In genomic region chr2:75787532-75788132, GRCh38 we compare ENCODE assay signal across 7 cellular contexts.
DNase-seq lines count a peak whose midpoint lies in the region; ATAC-seq and TF ChIP-seq lines count a peak whose summit lies in the region.

No MANE protein-coding gene starts in this region.

- H4K20me1 ChIP-seq in neural cell (ENCODE audit: insufficient read depth): no peaks in the 10 kb centered on the region

- no peak for TF ChIP-seq EP300 in neural cell (conservative IDR thresholded peaks at IDR 0.05; ENCODE audit: poor library complexity, severe bottlenecking)

- DNase-seq in NCI-H748 treated with DMSO at 0.1 percent for 48 hours (lab: John Stamatoyannopoulos, UW) (peak; percentile 60), choroid plexus epithelial cell (ENCODE audit: low read depth) (peak; percentile 61), T-helper 9 cell (no peak)
- no peak for DNase-seq in central memory CD4-positive, alpha-beta T cell

- no peak overlapping the region for H3K27ac ChIP-seq in neural cell (ENCODE audit: low read length)

- no peaks in the 10 kb centered on the region for H3K27me3 ChIP-seq in neural cell (ENCODE audit: insufficient read depth, low read depth, low read length)

- H3K36me3 ChIP-seq in neural cell (ENCODE audit: insufficient read depth, low read length): no peaks in the 10 kb centered on the region

- no peak overlapping the region for H3K4me3 ChIP-seq in choroid plexus epithelial cell (ENCODE audit: low read depth, low read length)
- H3K4me3 ChIP-seq in neural cell (ENCODE audit: low read length): no peak overlapping the region

- peak; percentile 93 for TF ChIP-seq RAD21 in neural cell (conservative IDR thresholded peaks at IDR 0.05)

- H3K79me2 ChIP-seq in neural cell (replicated peaks; ENCODE audit: insufficient read depth, low read length): no peaks in the 10 kb centered on the region

- H3K9ac ChIP-seq in neural cell (ENCODE audit: low read length): no peak overlapping the region

- peak; percentile 33; the same call in 1 of the 3 replicates for TF ChIP-seq CTCF in GM12872 (IDR thresholded peaks at IDR 0.05; ENCODE audit: insufficient read depth, low read depth, low read length)
- TF ChIP-seq CTCF in choroid plexus epithelial cell (conservative IDR thresholded peaks at IDR 0.05; ENCODE audit: low read depth, low read length): peak; percentile 58
- TF ChIP-seq CTCF in neural cell (IDR thresholded peaks at IDR 0.05; ENCODE audit: poor library complexity, severe bottlenecking): peak; percentile 85

- H3K9me2 ChIP-seq in neural cell (ENCODE audit: insufficient read depth, low read length): no peaks in the 10 kb centered on the region

- no peaks in the 10 kb centered on the region for H3F3A ChIP-seq in neural cell (ENCODE audit: insufficient read depth, low read length, poor library complexity, severe bottlenecking)

- ATAC-seq in HG02870 (IDR thresholded peaks at IDR 0.05; ENCODE audit: unreplicated experiment): peak; percentile 35

- no peak overlapping the region for H2AFZ ChIP-seq in neural cell (ENCODE audit: low read depth, low read length)

- H3K9me3 ChIP-seq in neural cell (ENCODE audit: low read length): no peaks in the 10 kb centered on the region

- H3K4me2 ChIP-seq in neural cell (ENCODE audit: low read length): no peak overlapping the region

TF ChIP-seq in neural cell, 6 proteins besides CTCF, POLR2A, EP300 and RAD21:
- TF ChIP-seq MXI1 (conservative IDR thresholded peaks at IDR 0.05; ENCODE audit: poor library complexity, severe bottlenecking): no peak
- TF ChIP-seq TAF1 (IDR thresholded peaks at IDR 0.05; ENCODE audit: low read depth): no peak
- no peak for TF ChIP-seq REST (IDR thresholded peaks at IDR 0.05; ENCODE audit: borderline replicate concordance)
- TF ChIP-seq EZH2 (IDR thresholded peaks at IDR 0.05; ENCODE audit: borderline replicate concordance, insufficient read depth, low read length, poor library complexity, severe bottlenecking): no peak
- TF ChIP-seq SMC3 (conservative IDR thresholded peaks at IDR 0.05; ENCODE audit: poor library complexity): peak; percentile 92

Comparison
In these comparisons a context has a peak if more than half of its experiments do, and no peak if none do; other contexts are left out.
1. CTCF ChIP-seq: peak in every context shown above with its lines; median percentile 85 in neural cell; 58 in choroid plexus epithelial cell; 33 in GM12872.
2. DNase-seq: peak in NCI-H748 treated with DMSO at 0.1 percent for 48 hours (single experiment) and choroid plexus epithelial cell (single experiment); none in T-helper 9 cell (single experiment) and central memory CD4-positive, alpha-beta T cell (single experiment).